In the genomic region with DNA sequence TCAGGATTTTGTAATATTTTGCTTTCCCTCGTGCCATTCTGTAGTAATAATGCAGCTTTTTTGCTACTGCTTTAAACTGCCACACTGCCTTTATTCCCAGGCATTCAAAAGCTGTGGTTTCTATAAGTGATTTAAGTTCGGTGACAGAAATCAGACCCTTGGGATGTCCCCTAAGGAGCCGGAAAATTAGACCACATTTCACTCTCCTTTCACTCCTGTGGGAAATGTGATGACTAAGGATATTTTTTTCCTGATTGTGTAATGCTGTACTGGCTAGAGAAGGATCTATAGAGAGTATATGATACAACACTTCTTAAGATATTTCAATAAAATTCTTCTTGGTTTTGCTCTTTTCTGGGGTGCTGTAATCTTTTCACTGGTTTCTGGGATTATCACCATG, we compare ENCODE assay signal across 30 cellular contexts. TPM values are rescaled to one million over a fixed set of nuclear protein-coding genes. Genes with fewer than 3 reads are reported as not detected.
DNase-seq lines count a peak whose midpoint lies in the region; ATAC-seq and TF ChIP-seq lines count a peak whose summit lies in the region.
"Had no signal": no experiment of that assay in that cellular context is flagged by ENCODE, and none has a peak within 500 bp of the region (broad histone marks: within the 10 kb centered on the region; RNA-seq: fewer than 3 reads in every experiment).

No MANE protein-coding gene starts in this region.

- H3K4me1 ChIP-seq in ACC112 (ENCODE audit: control insufficient read depth, insufficient read depth, low read length, unreplicated experiment) (no peaks in the 10 kb centered on the region), mucosa of descending colon (ENCODE audit: low read depth) (no peaks in the 10 kb centered on the region), spleen (no peaks in the 10 kb centered on the region)
- H3K4me1 ChIP-seq: colonic mucosa, HAP-1, Peyer's patch, upper lobe of right lung had no signal

- H2AFZ ChIP-seq in ACC112 (ENCODE audit: low read length, unreplicated experiment), result no peak overlapping the region

- intact Hi-C loops in mucosa of descending colon (cut with DNase I, micrococcal nuclease) (no loop called here), spleen (cut with DNase I; ENCODE audit: low total_unique reads) (no loop called here)

- H3K27me3 ChIP-seq in ACC112 (ENCODE audit: insufficient read depth, low read length) (no peaks in the 10 kb centered on the region), spleen (replicated peaks in 1 of 7) (no peaks in the 10 kb centered on the region)
- H3K27me3 ChIP-seq: colonic mucosa, Peyer's patch, upper lobe of right lung had no signal

- H3K36me3 ChIP-seq in ACC112 (ENCODE audit: insufficient read depth, low read length), result no peaks in the 10 kb centered on the region
- no peaks in the 10 kb centered on the region for H3K36me3 ChIP-seq in SK-N-MC (ENCODE audit: insufficient read depth, low read length)
- no peaks in the 10 kb centered on the region for H3K36me3 ChIP-seq in mucosa of descending colon (ENCODE audit: low read depth)
- H3K36me3 ChIP-seq in spleen, result no peaks in the 10 kb centered on the region
- H3K36me3 ChIP-seq: colonic mucosa, HAP-1, upper lobe of right lung had no signal

- 65 to 74% (median 70%) methylated on average over 3 of the region's 3 CpGs for WGBS in spleen, 5 donors

- DNase-seq in SK-N-MC (ENCODE audit: low read depth, low spot score) (peak; percentile 98), fibroblast of villous mesenchyme (ENCODE audit: low read depth) (peak; percentile 5), retinal pigment epithelial cell (ENCODE audit: low read depth) (peak; percentile 20), mucosa of descending colon (no peak), DMS53 (lab: John Stamatoyannopoulos, UW) (no peak), DMS53 treated with DMSO at 0.1 percent for 48 hours (lab: John Stamatoyannopoulos, UW; ENCODE audit: unreplicated experiment) (no peak), spleen (no peak)
- DNase-seq: activated B cell treated with CpG ODN at 0.5 μM for 24 hours; activated CD4-positive, alpha-beta T cell treated with anti-CD3 and anti-CD28 coated beads, Interleukin-2, amount 10 ng/mL, durations not matched to agents 7 days and 5 days; activated gamma-delta T cell treated with Interleukin-2 at 50 U/mL for 16 hours; activated naive CD8-positive, alpha-beta T cell treated with anti-CD3 and anti-CD28 coated beads, Interleukin-2, amount 10 ng/mL, durations not matched to agents 7 days and 5 days; activated T-cell treated with anti-CD3 and anti-CD28 coated beads, Interleukin-2, amount 50 U/mL, for 1 hour; CD8-positive, alpha-beta T cell; colonic mucosa; effector CD8-positive, alpha-beta T cell; EL; NCI-H146; NCI-H345; Peyer's patch; posterior cingulate gyrus; substantia nigra; SW 1271; T1000; upper lobe of right lung had no signal

- TF ChIP-seq POLR2A in spleen (IDR thresholded peaks at IDR 0.05), result no peak

- ATAC-seq in mucosa of descending colon, result no peak
- ATAC-seq: CD8-positive, alpha-beta T cell; sciatic nerve; stimulated activated memory B cell treated with anti-CD40 and anti-IgM and Interleukin-4, amounts not matched to agents 10 μg/mL and 1 μg/mL and 100 μg/mL, for 72 hours; upper lobe of right lung had no signal

- H3K27ac ChIP-seq in ACC112 (ENCODE audit: low read depth, low read length) (no peak overlapping the region), SK-N-MC (peak overlapping the region; percentile 91), spleen (no peak overlapping the region)
- H3K27ac ChIP-seq: colonic mucosa, Peyer's patch, upper lobe of right lung had no signal

- no peak overlapping the region for H3K9ac ChIP-seq in SK-N-MC (ENCODE audit: insufficient read length)

- no peaks in the 10 kb centered on the region for H3K79me2 ChIP-seq in ACC112 (ENCODE audit: control insufficient read depth, insufficient read depth, low read length, unreplicated experiment)

- no peak for TF ChIP-seq CTCF in fibroblast of villous mesenchyme (IDR thresholded peaks at IDR 0.05; ENCODE audit: insufficient read depth, low read depth, low read length)
- TF ChIP-seq CTCF in retinal pigment epithelial cell (conservative IDR thresholded peaks at IDR 0.05; ENCODE audit: low read depth, low read length), result no peak
- no peak for TF ChIP-seq CTCF in mucosa of descending colon (IDR thresholded peaks at IDR 0.05)
- no peak for TF ChIP-seq CTCF in spleen (IDR thresholded peaks at IDR 0.05 in 8 of 11, conservative IDR thresholded peaks at IDR 0.05 in 3 of 11)

- H3K9me3 ChIP-seq in SK-N-MC (ENCODE audit: low read depth, low read length) (peaks cover 9% of the 10 kb centered on the region; the same call in 1 of the 2 replicates), mucosa of descending colon (no peaks in the 10 kb centered on the region), spleen (peaks cover 0 to 47% (median 28%) of the 10 kb centered on the region in 8 donors)
- H3K9me3 ChIP-seq: colonic mucosa, HAP-1, Peyer's patch, upper lobe of right lung had no signal

- H3K4me3 ChIP-seq in ACC112 (ENCODE audit: low read depth, low read length) (peak overlapping the region; percentile 38; the same call in 1 of the 2 replicates), SK-N-MC (peak overlapping the region; percentile 69), fibroblast of villous mesenchyme (ENCODE audit: low read depth, low read length) (no peak overlapping the region), retinal pigment epithelial cell (ENCODE audit: low read length) (no peak overlapping the region), mucosa of descending colon (no peak overlapping the region), spleen (no peak overlapping the region)
- H3K4me3 ChIP-seq: colonic mucosa, HAP-1, Peyer's patch, upper lobe of right lung had no signal

RNA-seq across cellular contexts. Expression of a gene that starts 24.4 kb away (rescaled TPM):
- total RNA-seq in fibroblast of villous mesenchyme, result not detected in 2 replicates
- total RNA-seq in mucosa of descending colon, result 100 to 1,000 TPM in 1 of 3 donors, 10 to 100 TPM in 2; 37.5 to 119 (median 71.9) TPM
- not detected for total RNA-seq in spleen
- not detected for polyA plus RNA-seq in spleen
- total RNA-seq: activated B cell treated with CpG ODN at 0.5 μM for 24 hours; activated CD4-positive, alpha-beta T cell treated with anti-CD3 and anti-CD28 coated beads, Interleukin-2, amount 10 ng/mL, durations not matched to agents 7 days and 5 days; activated naive CD8-positive, alpha-beta T cell treated with anti-CD3 and anti-CD28 coated beads, Interleukin-2, amount 10 ng/mL, durations not matched to agents 7 days and 5 days; astrocyte; cardiac septum; CD8-positive, alpha-beta T cell; sciatic nerve; upper lobe of right lung had no signal

Comparison
In these comparisons a context has a peak if more than half of its experiments do, and no peak if none do; other contexts are left out.
1. H3K4me3 ChIP-seq: peak in ACC112 (single experiment) and SK-N-MC (single experiment); none in fibroblast of villous mesenchyme (single experiment), retinal pigment epithelial cell (single experiment), mucosa of descending colon (single experiment) and spleen (0 of 8).
2. DNase-seq: peak in SK-N-MC (single experiment), fibroblast of villous mesenchyme (single experiment) and retinal pigment epithelial cell (single experiment); none in mucosa of descending colon (0 of 3), DMS53 (single experiment), DMS53 treated with DMSO at 0.1 percent for 48 hours (single experiment) and spleen (single experiment).
3. RNA of a gene that starts 24.4 kb away (total RNA-seq): 37.5 to 119 TPM in mucosa of descending colon; not detected in fibroblast of villous mesenchyme and not detected in spleen; every median in the first group is over 10 times any median in the second.